Comparison of ENCODE assay signal across 8 cellular contexts in the genomic region with DNA sequence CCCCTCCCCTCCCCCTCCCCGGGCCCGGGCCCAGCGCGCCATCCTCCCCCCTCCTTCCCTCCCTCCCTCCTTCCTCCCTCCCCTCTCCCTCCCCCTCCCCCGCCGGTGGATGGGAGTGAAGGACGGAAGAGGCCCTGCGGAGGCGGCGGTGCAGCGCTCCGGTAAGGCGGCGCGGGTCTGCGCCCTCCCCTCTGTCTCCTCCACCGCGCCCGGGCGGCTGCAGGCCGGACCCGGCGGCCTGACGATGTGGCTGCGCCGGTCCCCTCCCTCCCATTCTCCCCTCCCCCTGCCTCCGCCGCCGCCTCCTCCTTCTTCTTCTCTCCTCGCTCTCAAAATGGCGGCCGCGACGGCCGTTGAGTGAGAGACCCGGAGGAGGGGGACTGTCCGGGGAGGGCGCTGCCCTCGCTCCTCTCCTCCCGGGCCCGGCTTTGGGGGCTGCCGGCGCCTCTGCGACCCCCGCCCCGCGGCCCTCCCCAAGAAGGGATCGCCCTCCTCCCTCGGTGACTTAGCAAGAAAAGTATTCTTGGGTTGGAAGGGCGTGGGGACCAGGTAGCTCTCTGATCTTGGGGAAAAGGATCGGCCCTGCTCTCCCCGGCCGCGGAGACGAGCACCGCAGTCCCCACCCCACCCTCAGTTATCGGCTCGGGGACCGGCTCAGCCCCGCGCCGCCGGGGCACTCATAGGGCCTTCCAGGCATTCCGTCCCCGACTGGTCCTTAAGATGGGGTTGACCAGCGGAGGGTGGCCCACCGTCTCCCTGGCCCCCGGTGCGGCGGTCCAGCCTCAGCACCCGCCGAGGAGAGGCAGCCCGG. TPM values are rescaled to one million over a fixed set of nuclear protein-coding genes. Genes with fewer than 3 reads are reported as not detected.
A peak's percentile ranks its signal among the peaks of the same experiment; 100 is the strongest.
DNase-seq lines count a peak whose midpoint lies in the region; ATAC-seq and TF ChIP-seq lines count a peak whose summit lies in the region.

No MANE protein-coding gene starts in this region.

- peak overlapping the region; percentile 97 to 98 for H3K27ac ChIP-seq in liver (ENCODE audit: low read depth in 1 of 2, low read length in 2 of 2)

- H3K36me3 Mint-ChIP-seq in dendritic cell treated with granulocyte-macrophage colony-stimulating factor and Interleukin-4, amounts not matched to agents 40 ng/mL and 50 ng/mL, for 4 days (ENCODE audit: low read depth) = peaks cover 20% of the 10 kb centered on the region

- H3K4me3 Mint-ChIP-seq in dendritic cell treated with granulocyte-macrophage colony-stimulating factor and Interleukin-4, amounts not matched to agents 40 ng/mL and 50 ng/mL, for 4 days = peak overlapping the region; percentile 95

- DNase-seq in A172 (ENCODE audit: low spot score) (peak; percentile 66), NCI-H510A (lab: John Stamatoyannopoulos, UW) (peak; percentile 71)
- DNase-seq in activated CD4-positive, alpha-beta T cell treated with anti-CD3 and anti-CD28 coated beads, Interleukin-2, amount 50 U/mL, for 24 hours (ENCODE audit: low read depth in 1 of 2, low spot score in 1 of 2) = peak; percentile 71 to 75
- DNase-seq in stimulated activated CD4-positive, alpha-beta T cell treated with anti-CD3 and anti-CD28 coated beads, Interleukin-4, amount 100 ng/mL, for 24 hours = peak; percentile 84

- peaks cover 31% of the 10 kb centered on the region for H3K4me1 Mint-ChIP-seq in dendritic cell treated with granulocyte-macrophage colony-stimulating factor and Interleukin-4, amounts not matched to agents 40 ng/mL and 50 ng/mL, for 4 days (ENCODE audit: low read depth)

- under 1% methylated on average over 72 of the region's 73 CpGs for WGBS in liver

- no peak for TF ChIP-seq RAD21 in liver (IDR thresholded peaks at IDR 0.05)

- H3K27me3 ChIP-seq in liver (ENCODE audit: control insufficient read depth in 4 of 4, insufficient read depth in 4 of 4, low read length in 3 of 4) = no peaks in the 10 kb centered on the region

- no peaks in the 10 kb centered on the region for H3K9me3 Mint-ChIP-seq in dendritic cell treated with granulocyte-macrophage colony-stimulating factor and Interleukin-4, amounts not matched to agents 40 ng/mL and 50 ng/mL, for 4 days

- intact Hi-C loops in dendritic cell treated with granulocyte-macrophage colony-stimulating factor and Interleukin-4, amounts not matched to agents 40 ng/mL and 50 ng/mL, for 4 days (cut with micrococcal nuclease) = loop anchor here (1.0 to 5.0 kb wide), 3 partner anchors 78 to 117 kb away; a partner anchor contains a TSS

- peak overlapping the region; percentile 66 to 76 (median 67) for H3K4me3 ChIP-seq in liver (ENCODE audit: low read depth in 1 of 3, low read length in 3 of 3)

- H3K9me3 ChIP-seq in liver (ENCODE audit: control insufficient read depth in 4 of 4, low read length in 3 of 4) = no peaks in the 10 kb centered on the region

- peak overlapping the region; percentile 79 to 82 for H3K9ac ChIP-seq in liver (ENCODE audit: low read depth in 1 of 2, low read length in 2 of 2)

- no peak for TF ChIP-seq CTCF in liver (IDR thresholded peaks at IDR 0.05; ENCODE audit: low read depth, low read length, missing input control)

- no peaks in the 10 kb centered on the region for H3K27me3 Mint-ChIP-seq in dendritic cell treated with granulocyte-macrophage colony-stimulating factor and Interleukin-4, amounts not matched to agents 40 ng/mL and 50 ng/mL, for 4 days

- peak; percentile 20 for ATAC-seq in GM18858 (IDR thresholded peaks at IDR 0.05; ENCODE audit: unreplicated experiment)
- peak; percentile 42 for ATAC-seq in HG03095 (IDR thresholded peaks at IDR 0.05; ENCODE audit: unreplicated experiment)

- H3K36me3 ChIP-seq in liver (ENCODE audit: control insufficient read depth in 4 of 4, insufficient read depth in 3 of 4, low read depth in 1 of 4, low read length in 3 of 4) = no peaks in the 10 kb centered on the region

- H3K27ac Mint-ChIP-seq in dendritic cell treated with granulocyte-macrophage colony-stimulating factor and Interleukin-4, amounts not matched to agents 40 ng/mL and 50 ng/mL, for 4 days = peak overlapping the region; percentile 88

- H3K4me1 ChIP-seq in liver (ENCODE audit: control insufficient read depth in 4 of 4, insufficient read depth in 4 of 4, low read length in 3 of 4) = peaks cover 4 to 28% (median 18%) of the 10 kb centered on the region in 4 donors

TF ChIP-seq in liver, 16 proteins besides CTCF, POLR2A, EP300 and RAD21:
- TF ChIP-seq YY1 (IDR thresholded peaks at IDR 0.05) = peak; percentile 95
- no peak for TF ChIP-seq GABPA (IDR thresholded peaks at IDR 0.05 in 1 of 2, conservative IDR thresholded peaks at IDR 0.05 in 1 of 2)

RNA-seq across cellular contexts. Expression of a gene that starts 0.6 kb away (rescaled TPM):
- 77.4 and 79.1 TPM in 2 replicates for total RNA-seq in A172 (2014; rRNA removed; shearing (Covaris generic))
- 10 to 100 TPM; 41.0 to 44.1 TPM for total RNA-seq in liver
- polyA plus RNA-seq in liver = 10 to 100 TPM; 14.0 to 17.3 TPM

Comparison
In these comparisons a context has a peak if more than half of its experiments do, and no peak if none do; other contexts are left out.
1. Peak in every context shown above with its lines: DNase-seq, ATAC-seq, H3K4me3 ChIP-seq and H3K27ac ChIP-seq.